In genomic region chr4:26355392-26356052, GRCh38 we compare ENCODE assay signal across 3 cellular contexts.
TF ChIP-seq lines count a peak whose summit lies in the region.

No MANE protein-coding gene starts in this region.

TF ChIP-seq in SK-N-SH treated with all-trans-retinoic acid at 6 μM for 48 hours, 23 proteins besides CTCF, POLR2A, EP300 and RAD21 (continued from another document and continues in another):
- TF ChIP-seq POU6F1 (CRISPR knock-in tag; IDR thresholded peaks at IDR 0.05; ENCODE audit: borderline replicate concordance, low read depth) (no peak), ESRRG (CRISPR knock-in tag; IDR thresholded peaks at IDR 0.05) (no peak), ISL1 (CRISPR knock-in tag; IDR thresholded peaks at IDR 0.05) (no peak), ZNF8 (CRISPR knock-in tag; IDR thresholded peaks at IDR 0.05) (no peak), OSR1 (CRISPR knock-in tag; IDR thresholded peaks at IDR 0.05) (no peak), ZC3H10 (CRISPR knock-in tag; IDR thresholded peaks at IDR 0.05) (no peak), SNAI2 (CRISPR knock-in tag; IDR thresholded peaks at IDR 0.05) (no peak), BACH2 (CRISPR knock-in tag; IDR thresholded peaks at IDR 0.05; ENCODE audit: borderline replicate concordance) (no peak), ZFP3 (CRISPR knock-in tag; IDR thresholded peaks at IDR 0.05) (no peak)
- TF ChIP-seq, protein P1, sequence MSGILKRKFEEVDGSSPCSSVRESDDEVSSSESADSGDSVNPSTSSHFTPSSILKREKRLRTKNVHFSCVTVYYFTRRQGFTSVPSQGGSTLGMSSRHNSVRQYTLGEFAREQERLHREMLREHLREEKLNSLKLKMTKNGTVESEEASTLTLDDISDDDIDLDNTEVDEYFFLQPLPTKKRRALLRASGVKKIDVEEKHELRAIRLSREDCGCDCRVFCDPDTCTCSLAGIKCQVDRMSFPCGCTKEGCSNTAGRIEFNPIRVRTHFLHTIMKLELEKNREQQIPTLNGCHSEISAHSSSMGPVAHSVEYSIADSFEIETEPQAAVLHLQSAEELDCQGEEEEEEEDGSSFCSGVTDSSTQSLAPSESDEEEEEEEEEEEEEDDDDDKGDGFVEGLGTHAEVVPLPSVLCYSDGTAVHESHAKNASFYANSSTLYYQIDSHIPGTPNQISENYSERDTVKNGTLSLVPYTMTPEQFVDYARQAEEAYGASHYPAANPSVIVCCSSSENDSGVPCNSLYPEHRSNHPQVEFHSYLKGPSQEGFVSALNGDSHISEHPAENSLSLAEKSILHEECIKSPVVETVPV (CRISPR knock-in tag; IDR thresholded peaks at IDR 0.05), result no peak
- TF ChIP-seq, protein P2, sequence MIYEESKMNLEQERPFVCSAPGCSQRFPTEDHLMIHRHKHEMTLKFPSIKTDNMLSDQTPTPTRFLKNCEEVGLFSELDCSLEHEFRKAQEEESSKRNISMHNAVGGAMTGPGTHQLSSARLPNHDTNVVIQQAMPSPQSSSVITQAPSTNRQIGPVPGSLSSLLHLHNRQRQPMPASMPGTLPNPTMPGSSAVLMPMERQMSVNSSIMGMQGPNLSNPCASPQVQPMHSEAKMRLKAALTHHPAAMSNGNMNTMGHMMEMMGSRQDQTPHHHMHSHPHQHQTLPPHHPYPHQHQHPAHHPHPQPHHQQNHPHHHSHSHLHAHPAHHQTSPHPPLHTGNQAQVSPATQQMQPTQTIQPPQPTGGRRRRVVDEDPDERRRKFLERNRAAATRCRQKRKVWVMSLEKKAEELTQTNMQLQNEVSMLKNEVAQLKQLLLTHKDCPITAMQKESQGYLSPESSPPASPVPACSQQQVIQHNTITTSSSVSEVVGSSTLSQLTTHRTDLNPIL (CRISPR knock-in tag; IDR thresholded peaks at IDR 0.05; ENCODE audit: low read depth), result no peak

TF ChIP-seq in SK-N-SH, 30 proteins besides CTCF, POLR2A, EP300 and RAD21:
- TF ChIP-seq, protein P3, sequence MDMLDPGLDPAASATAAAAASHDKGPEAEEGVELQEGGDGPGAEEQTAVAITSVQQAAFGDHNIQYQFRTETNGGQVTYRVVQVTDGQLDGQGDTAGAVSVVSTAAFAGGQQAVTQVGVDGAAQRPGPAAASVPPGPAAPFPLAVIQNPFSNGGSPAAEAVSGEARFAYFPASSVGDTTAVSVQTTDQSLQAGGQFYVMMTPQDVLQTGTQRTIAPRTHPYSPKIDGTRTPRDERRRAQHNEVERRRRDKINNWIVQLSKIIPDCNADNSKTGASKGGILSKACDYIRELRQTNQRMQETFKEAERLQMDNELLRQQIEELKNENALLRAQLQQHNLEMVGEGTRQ (IDR thresholded peaks at IDR 0.05; ENCODE audit: borderline replicate concordance, low read depth, low read length), result no peak
- TF ChIP-seq MXI1 (IDR thresholded peaks at IDR 0.05; ENCODE audit: low read depth, low read length), result no peak
- no peak for TF ChIP-seq TCF12 (IDR thresholded peaks at IDR 0.05)
- TF ChIP-seq FOXJ3 (CRISPR knock-in tag; IDR thresholded peaks at IDR 0.05), result no peak
- no peak for TF ChIP-seq ELF1 (IDR thresholded peaks at IDR 0.05)
- TF ChIP-seq EZH2phosphoT487 (IDR thresholded peaks at IDR 0.05; ENCODE audit: borderline replicate concordance, low read depth), result no peak
- TF ChIP-seq TAF1 (IDR thresholded peaks at IDR 0.05; ENCODE audit: borderline replicate concordance, low read depth, low read length), result no peak
- TF ChIP-seq GABPA (IDR thresholded peaks at IDR 0.05; ENCODE audit: low read depth), result no peak
- TF ChIP-seq, protein P4, sequence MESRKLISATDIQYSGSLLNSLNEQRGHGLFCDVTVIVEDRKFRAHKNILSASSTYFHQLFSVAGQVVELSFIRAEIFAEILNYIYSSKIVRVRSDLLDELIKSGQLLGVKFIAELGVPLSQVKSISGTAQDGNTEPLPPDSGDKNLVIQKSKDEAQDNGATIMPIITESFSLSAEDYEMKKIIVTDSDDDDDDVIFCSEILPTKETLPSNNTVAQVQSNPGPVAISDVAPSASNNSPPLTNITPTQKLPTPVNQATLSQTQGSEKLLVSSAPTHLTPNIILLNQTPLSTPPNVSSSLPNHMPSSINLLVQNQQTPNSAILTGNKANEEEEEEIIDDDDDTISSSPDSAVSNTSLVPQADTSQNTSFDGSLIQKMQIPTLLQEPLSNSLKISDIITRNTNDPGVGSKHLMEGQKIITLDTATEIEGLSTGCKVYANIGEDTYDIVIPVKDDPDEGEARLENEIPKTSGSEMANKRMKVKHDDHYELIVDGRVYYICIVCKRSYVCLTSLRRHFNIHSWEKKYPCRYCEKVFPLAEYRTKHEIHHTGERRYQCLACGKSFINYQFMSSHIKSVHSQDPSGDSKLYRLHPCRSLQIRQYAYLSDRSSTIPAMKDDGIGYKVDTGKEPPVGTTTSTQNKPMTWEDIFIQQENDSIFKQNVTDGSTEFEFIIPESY (IDR thresholded peaks at IDR 0.05; ENCODE audit: borderline replicate concordance, low read depth), result no peak
- no peak for TF ChIP-seq CHD2 (IDR thresholded peaks at IDR 0.05; ENCODE audit: low read length, partially characterized antibody)
- no peak for TF ChIP-seq JUND (IDR thresholded peaks at IDR 0.05)
- TF ChIP-seq, protein P5, sequence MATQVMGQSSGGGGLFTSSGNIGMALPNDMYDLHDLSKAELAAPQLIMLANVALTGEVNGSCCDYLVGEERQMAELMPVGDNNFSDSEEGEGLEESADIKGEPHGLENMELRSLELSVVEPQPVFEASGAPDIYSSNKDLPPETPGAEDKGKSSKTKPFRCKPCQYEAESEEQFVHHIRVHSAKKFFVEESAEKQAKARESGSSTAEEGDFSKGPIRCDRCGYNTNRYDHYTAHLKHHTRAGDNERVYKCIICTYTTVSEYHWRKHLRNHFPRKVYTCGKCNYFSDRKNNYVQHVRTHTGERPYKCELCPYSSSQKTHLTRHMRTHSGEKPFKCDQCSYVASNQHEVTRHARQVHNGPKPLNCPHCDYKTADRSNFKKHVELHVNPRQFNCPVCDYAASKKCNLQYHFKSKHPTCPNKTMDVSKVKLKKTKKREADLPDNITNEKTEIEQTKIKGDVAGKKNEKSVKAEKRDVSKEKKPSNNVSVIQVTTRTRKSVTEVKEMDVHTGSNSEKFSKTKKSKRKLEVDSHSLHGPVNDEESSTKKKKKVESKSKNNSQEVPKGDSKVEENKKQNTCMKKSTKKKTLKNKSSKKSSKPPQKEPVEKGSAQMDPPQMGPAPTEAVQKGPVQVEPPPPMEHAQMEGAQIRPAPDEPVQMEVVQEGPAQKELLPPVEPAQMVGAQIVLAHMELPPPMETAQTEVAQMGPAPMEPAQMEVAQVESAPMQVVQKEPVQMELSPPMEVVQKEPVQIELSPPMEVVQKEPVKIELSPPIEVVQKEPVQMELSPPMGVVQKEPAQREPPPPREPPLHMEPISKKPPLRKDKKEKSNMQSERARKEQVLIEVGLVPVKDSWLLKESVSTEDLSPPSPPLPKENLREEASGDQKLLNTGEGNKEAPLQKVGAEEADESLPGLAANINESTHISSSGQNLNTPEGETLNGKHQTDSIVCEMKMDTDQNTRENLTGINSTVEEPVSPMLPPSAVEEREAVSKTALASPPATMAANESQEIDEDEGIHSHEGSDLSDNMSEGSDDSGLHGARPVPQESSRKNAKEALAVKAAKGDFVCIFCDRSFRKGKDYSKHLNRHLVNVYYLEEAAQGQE (IDR thresholded peaks at IDR 0.05; ENCODE audit: low read depth, low read length), result no peak
- TF ChIP-seq MEF2A (IDR thresholded peaks at IDR 0.05; ENCODE audit: borderline replicate concordance, low read depth), result no peak
TF ChIP-seq in SK-N-SH: peak in this region for 0.

TF ChIP-seq in HEK293, 187 proteins besides CTCF, POLR2A, EP300 and RAD21 (continued from another document):
- TF ChIP-seq ZNF221 (tag by site-specific recombination; IDR thresholded peaks at IDR 0.05; ENCODE audit: borderline replicate concordance) (no peak), ZNF19 (tag by site-specific recombination; IDR thresholded peaks at IDR 0.05; ENCODE audit: low read depth) (no peak), ZNF626 (tag by site-specific recombination; IDR thresholded peaks at IDR 0.05) (no peak), ZNF830 (tag by site-specific recombination; IDR thresholded peaks at IDR 0.05; ENCODE audit: low read depth) (no peak), HOXC10 (CRISPR knock-in tag; IDR thresholded peaks at IDR 0.05) (no peak), ZNF776 (tag by site-specific recombination; IDR thresholded peaks at IDR 0.05; ENCODE audit: borderline replicate concordance) (no peak), INSM2 (tag by site-specific recombination; IDR thresholded peaks at IDR 0.05) (no peak), ZNF121 (tag by site-specific recombination; IDR thresholded peaks at IDR 0.05) (peak; percentile 59; the same call in 1 of the 2 replicates), ZIC2 (tag by site-specific recombination; IDR thresholded peaks at IDR 0.05) (no peak), ZNF621 (tag by site-specific recombination; IDR thresholded peaks at IDR 0.05) (no peak), SCRT1 (tag by site-specific recombination; IDR thresholded peaks at IDR 0.05; ENCODE audit: borderline replicate concordance) (no peak)
- TF ChIP-seq, protein P6, sequence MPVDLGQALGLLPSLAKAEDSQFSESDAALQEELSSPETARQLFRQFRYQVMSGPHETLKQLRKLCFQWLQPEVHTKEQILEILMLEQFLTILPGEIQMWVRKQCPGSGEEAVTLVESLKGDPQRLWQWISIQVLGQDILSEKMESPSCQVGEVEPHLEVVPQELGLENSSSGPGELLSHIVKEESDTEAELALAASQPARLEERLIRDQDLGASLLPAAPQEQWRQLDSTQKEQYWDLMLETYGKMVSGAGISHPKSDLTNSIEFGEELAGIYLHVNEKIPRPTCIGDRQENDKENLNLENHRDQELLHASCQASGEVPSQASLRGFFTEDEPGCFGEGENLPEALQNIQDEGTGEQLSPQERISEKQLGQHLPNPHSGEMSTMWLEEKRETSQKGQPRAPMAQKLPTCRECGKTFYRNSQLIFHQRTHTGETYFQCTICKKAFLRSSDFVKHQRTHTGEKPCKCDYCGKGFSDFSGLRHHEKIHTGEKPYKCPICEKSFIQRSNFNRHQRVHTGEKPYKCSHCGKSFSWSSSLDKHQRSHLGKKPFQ (tag by site-specific recombination; IDR thresholded peaks at IDR 0.05), result no peak
- TF ChIP-seq, protein P7, sequence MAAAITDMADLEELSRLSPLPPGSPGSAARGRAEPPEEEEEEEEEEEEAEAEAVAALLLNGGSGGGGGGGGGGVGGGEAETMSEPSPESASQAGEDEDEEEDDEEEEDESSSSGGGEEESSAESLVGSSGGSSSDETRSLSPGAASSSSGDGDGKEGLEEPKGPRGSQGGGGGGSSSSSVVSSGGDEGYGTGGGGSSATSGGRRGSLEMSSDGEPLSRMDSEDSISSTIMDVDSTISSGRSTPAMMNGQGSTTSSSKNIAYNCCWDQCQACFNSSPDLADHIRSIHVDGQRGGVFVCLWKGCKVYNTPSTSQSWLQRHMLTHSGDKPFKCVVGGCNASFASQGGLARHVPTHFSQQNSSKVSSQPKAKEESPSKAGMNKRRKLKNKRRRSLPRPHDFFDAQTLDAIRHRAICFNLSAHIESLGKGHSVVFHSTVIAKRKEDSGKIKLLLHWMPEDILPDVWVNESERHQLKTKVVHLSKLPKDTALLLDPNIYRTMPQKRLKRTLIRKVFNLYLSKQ (tag by site-specific recombination; IDR thresholded peaks at IDR 0.05; ENCODE audit: borderline replicate concordance), result no peak
